15 cellular contexts compared by ENCODE assay signal in genomic region chr9:133476941-133477340, GRCh38. TPM values are rescaled to one million over a fixed set of nuclear protein-coding genes. Genes with fewer than 3 reads are reported as not detected.
"Had no signal": no experiment of that assay in that cellular context is flagged by ENCODE, and none has a peak within 500 bp of the region (broad histone marks: within the 10 kb centered on the region; RNA-seq: fewer than 3 reads in every experiment).

No MANE protein-coding gene starts in this region.

- H3K27me3 ChIP-seq: gastroesophageal sphincter, ovary had no signal

- DNase-seq: activated CD4-positive, alpha-beta T cell treated with anti-CD3 and anti-CD28 coated beads, Interleukin-2, amount 50 U/mL, for 48 hours; activated CD4-positive, CD25-positive, alpha-beta regulatory T cell treated with anti-CD3 and anti-CD28 coated beads, Interleukin-2, amount 50 U/mL, for 72 hours; activated CD8-positive, alpha-beta memory T cell treated with anti-CD3 and anti-CD28 coated beads, Interleukin-2, amount 10 ng/mL, durations not matched to agents 7 days and 5 days; activated effector memory CD4-positive, alpha-beta T cell treated with Interleukin-2 at 50 U/mL for 16 hours; activated T-cell treated with anti-CD3 and anti-CD28 coated beads, Interleukin-2, amount 50 U/mL, for 24 hours; amygdala; hippocampal formation; lower lobe of right lung; nephron progenitor cell; ovary had no signal

- H3K27ac ChIP-seq: gastroesophageal sphincter, lower lobe of right lung, ovary, skin epidermis had no signal

- H3K9me3 ChIP-seq: gastroesophageal sphincter, lower lobe of right lung, ovary had no signal

- H3K36me3 ChIP-seq: ovary had no signal

- H3K4me3 ChIP-seq: gastroesophageal sphincter, ovary, skin epidermis had no signal

RNA-seq across cellular contexts. Expression of gene MYMK, which starts 47.8 kb away (rescaled TPM):
- total RNA-seq: activated CD8-positive, alpha-beta memory T cell treated with anti-CD3 and anti-CD28 coated beads, Interleukin-2, amount 10 ng/mL, durations not matched to agents 7 days and 5 days; epithelial cell of proximal tubule; gastroesophageal sphincter; lower lobe of right lung; mucosa of gallbladder; ovary had no signal
- polyA plus RNA-seq: ovary, urinary bladder had no signal

RNA-seq across cellular contexts. Expression of gene ADAMTSL2, which starts 57.6 kb away (rescaled TPM):
- total RNA-seq: activated CD8-positive, alpha-beta memory T cell treated with anti-CD3 and anti-CD28 coated beads, Interleukin-2, amount 10 ng/mL, durations not matched to agents 7 days and 5 days; epithelial cell of proximal tubule had no signal
